In the genomic region with DNA sequence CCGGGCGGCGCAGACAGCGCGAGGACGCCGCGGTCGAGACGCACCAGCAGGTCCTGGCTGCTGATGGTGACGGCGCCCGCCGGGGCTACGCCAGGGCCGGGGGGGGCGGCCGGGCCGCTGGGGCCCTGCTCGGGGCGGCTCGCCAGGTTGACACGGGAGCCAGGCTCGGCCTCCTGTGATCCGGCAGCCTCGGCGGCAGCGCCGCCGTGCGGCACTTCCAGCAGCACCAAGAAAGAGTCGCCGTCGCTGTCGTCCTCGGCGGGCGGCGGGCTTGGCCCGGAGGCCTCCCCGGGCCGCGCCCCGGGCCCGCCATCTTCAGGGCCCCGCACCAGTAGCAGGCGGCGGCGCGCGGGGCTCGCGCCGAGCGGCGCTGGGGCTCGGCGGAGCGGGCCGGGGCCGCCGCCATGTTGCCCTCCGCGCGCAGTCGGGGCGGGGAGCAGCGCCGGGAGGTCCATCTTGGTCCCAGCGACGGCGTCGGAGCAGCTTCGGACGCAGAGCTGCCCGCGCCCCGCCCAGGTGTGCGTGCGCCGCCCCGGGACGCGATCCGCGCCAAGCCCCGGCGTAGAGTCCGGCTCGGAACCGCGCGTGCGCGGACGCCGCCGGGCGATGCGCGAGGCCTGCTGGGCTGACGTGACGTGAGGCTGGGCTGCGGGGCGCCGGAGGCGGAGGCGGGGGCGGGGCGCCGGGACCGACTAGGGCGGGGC, we compare ENCODE assay signal across 8 cellular contexts. TPM values are rescaled to one million over a fixed set of nuclear protein-coding genes. Genes with fewer than 3 reads are reported as not detected.
A peak's percentile ranks its signal among the peaks of the same experiment; 100 is the strongest.
DNase-seq lines count a peak whose midpoint lies in the region; ATAC-seq lines count a peak whose summit lies in the region.

TSS of gene ZXDC (minus strand) at position 481 of the 704 bp plus-strand sequence. CDS start at position 455, 26 bp downstream.

- H3K4me3 Mint-ChIP-seq in memory B cell, result peak within 1 kb of the TSS; percentile 86

- DNase-seq in COLO829 (ENCODE audit: low spot score) (peak; percentile 100), HS-5 (ENCODE audit: low read depth) (peak; percentile 60), memory B cell (ENCODE audit: low spot score in 2 of 2) (peak; percentile 81 to 88)
- peak; percentile 92 for DNase-seq in NK-92 treated with Interleukin-12 subunit alpha and Interleukin-12 subunit beta, amount 100 ng/mL, for 24 hours (lab: John Stamatoyannopoulos, UW)
- DNase-seq in effector CD8-positive, alpha-beta T cell (lab: John Stamatoyannopoulos, UW), result peak; percentile 86
- peak; percentile 85 for DNase-seq in stimulated activated CD8-positive, alpha-beta memory T cell treated with anti-CD3 and anti-CD28 coated beads, Interleukin-12 subunit alpha, Interleukin-12 subunit beta, amount 100 ng/mL, for 1 hour (ENCODE audit: low read depth)

- peaks cover 3% of the 10 kb centered on the region for H3K36me3 Mint-ChIP-seq in memory B cell

- H3K27ac Mint-ChIP-seq in memory B cell, result peak within 1 kb of the TSS; percentile 50

- CTCF ChIA-PET in activated CD8-positive, alpha-beta memory T cell treated with anti-CD3 and anti-CD28 coated beads for 36 hours (lab: Charles Lee), result interaction anchor here (1.2 kb wide), 1 partner anchor 47 kb away, joined by 3 read pairs; no protein-coding TSS in a partner anchor

- POLR2A ChIA-PET in activated CD8-positive, alpha-beta memory T cell treated with anti-CD3 and anti-CD28 coated beads for 36 hours (lab: Charles Lee), result interaction anchor here (0.6 kb wide), 2 partner anchors 338 to 880 kb away, joined by 3 to 4 read pairs; no protein-coding TSS in a partner anchor

- H3K27me3 Mint-ChIP-seq in memory B cell, result no peaks in the 10 kb centered on the region

- ATAC-seq in GM19468 (IDR thresholded peaks at IDR 0.05; ENCODE audit: extremely low read depth, unreplicated experiment) (peak; percentile 81), memory B cell (ENCODE audit: low read depth) (peak; percentile 84)

- H3K4me1 Mint-ChIP-seq in memory B cell, result peaks cover 27% of the 10 kb centered on the region

- no peaks in the 10 kb centered on the region for H3K9me3 Mint-ChIP-seq in memory B cell

RNA-seq across cellular contexts. Expression of gene ZXDC, which starts in this region (rescaled TPM):
- 10 to 100 TPM; 20.5 to 21.8 TPM for total RNA-seq in activated CD8-positive, alpha-beta memory T cell treated with anti-CD3 and anti-CD28 coated beads for 36 hours

Comparison
In these comparisons a context has a peak if more than half of its experiments do, and no peak if none do; other contexts are left out.
1. Peak in every context shown above with its lines: DNase-seq and ATAC-seq.